11 cellular contexts compared by ENCODE assay signal in genomic region chr3:124780356-124780755, GRCh38. TPM values are rescaled to one million over a fixed set of nuclear protein-coding genes. Genes with fewer than 3 reads are reported as not detected.
DNase-seq lines count a peak whose midpoint lies in the region; ATAC-seq and TF ChIP-seq lines count a peak whose summit lies in the region.
"Had no signal": no experiment of that assay in that cellular context is flagged by ENCODE, and none has a peak within 500 bp of the region (broad histone marks: within the 10 kb centered on the region; RNA-seq: fewer than 3 reads in every experiment).

No MANE protein-coding gene starts in this region.

- no peaks in the 10 kb centered on the region for H4K20me1 ChIP-seq in SK-N-SH (ENCODE audit: insufficient read depth)

- H3K9me3 ChIP-seq in AG04450 (ENCODE audit: control insufficient read depth, insufficient read depth, low read length), result no peaks in the 10 kb centered on the region
- no peaks in the 10 kb centered on the region for H3K9me3 ChIP-seq in SK-N-SH

- CTCF ChIA-PET in AG04450 (lab: Charles Lee) (interaction anchor here (2.2 to 3.7 kb wide), 2 partner anchors 19 to 122 kb away, joined by 9 to 23 read pairs; no protein-coding TSS in a partner anchor), SK-N-SH (lab: Yijun Ruan, JAX) (interaction anchor here (1.4 to 12.9 kb wide), 3 partner anchors 15 to 123 kb away, joined by 4 to 114 read pairs (median 40); no protein-coding TSS in a partner anchor)

- H3K36me3 Mint-ChIP-seq in osteocyte (ENCODE audit: unreplicated experiment), result peaks cover 22% of the 10 kb centered on the region

- H3K4me3 Mint-ChIP-seq in osteocyte (ENCODE audit: unreplicated experiment), result peak overlapping the region; percentile 61

- peak overlapping the region; percentile 80 for H3K27ac ChIP-seq in AG04450 (ENCODE audit: low read depth, low read length)
- H3K27ac ChIP-seq in SK-N-SH (ENCODE audit: low read depth in 2 of 2, low read length in 1 of 2), result peak overlapping the region; percentile 14 to 59; a peak in 3 of 4 replicates
- H3K27ac ChIP-seq: VCaP had no signal

- ATAC-seq in GM21723 (IDR thresholded peaks at IDR 0.05; ENCODE audit: unreplicated experiment), result no peak

- H3K9ac ChIP-seq in SK-N-SH, result no peak overlapping the region

- H3K36me3 ChIP-seq in SK-N-SH (replicated peaks in 1 of 2; ENCODE audit: control insufficient read depth in 1 of 2, insufficient read depth in 2 of 2, low read length in 1 of 2), result peaks cover 11 to 25% of the 10 kb centered on the region in 2 experiments

- no peak; a peak in 1 of 4 replicates for TF ChIP-seq EP300 in SK-N-SH (IDR thresholded peaks at IDR 0.05; ENCODE audit: borderline replicate concordance in 1 of 2, low read depth in 1 of 2, low read length in 1 of 2)

- no peak for TF ChIP-seq CTCF in AG04450 (IDR thresholded peaks at IDR 0.05; ENCODE audit: low read depth, low read length)
- TF ChIP-seq CTCF in SK-N-SH (IDR thresholded peaks at IDR 0.05), result no peak
- TF ChIP-seq CTCF in osteocyte (IDR thresholded peaks at IDR 0.05), result no peak

- 0 out of 2 replicates have a peak, but pooled peaks cover 4% of the 10 kb centered on the region for H3K79me2 ChIP-seq in SK-N-SH (ENCODE audit: insufficient read depth)

- no peaks in the 10 kb centered on the region for H3K9me3 Mint-ChIP-seq in osteocyte (ENCODE audit: unreplicated experiment)

- H3K4me1 ChIP-seq in SK-N-SH (ENCODE audit: control insufficient read depth in 1 of 2, insufficient read depth in 2 of 2, low read depth in 1 of 2, low read length in 1 of 2), result peaks cover 20 to 71% of the 10 kb centered on the region in 2 experiments; a peak in 3 of 4 replicates

- H3K4me2 ChIP-seq in SK-N-SH, result peak overlapping the region; percentile 30; the same call in 1 of the 2 replicates

- H3K9me2 ChIP-seq in SK-N-SH, result no peaks in the 10 kb centered on the region

- no peak overlapping the region for H3K4me3 ChIP-seq in AG04450 (ENCODE audit: low read depth, low read length)
- H3K4me3 ChIP-seq in SK-N-SH (ENCODE audit: low read depth in 2 of 2, low read length in 1 of 2), result no peak overlapping the region
- H3K4me3 ChIP-seq: K562 had no signal

- peak overlapping the region; percentile 99 for H3K27ac Mint-ChIP-seq in osteocyte (ENCODE audit: unreplicated experiment)

- DNase-seq in AG04450 (ENCODE audit: low read depth, low spot score) (no peak), SK-N-SH (peak; percentile 40), foreskin melanocyte (peak; percentile 91), osteocyte (ENCODE audit: extremely low spot score, unreplicated experiment) (peak; percentile 94), NCI-H774 (lab: John Stamatoyannopoulos, UW) (no peak)
- DNase-seq in activated CD4-positive, CD25-positive, alpha-beta regulatory T cell treated with anti-CD3 and anti-CD28 coated beads, Interleukin-2, amount 50 U/mL, for 72 hours, result no peak
- DNase-seq in activated T-cell treated with anti-CD3 and anti-CD28 coated beads, Interleukin-2, amount 50 U/mL, for 48 hours, result no peak
- DNase-seq: effector memory CD4-positive, alpha-beta T cell had no signal

- no peak for TF ChIP-seq RAD21 in SK-N-SH (IDR thresholded peaks at IDR 0.05; ENCODE audit: low read length)

- H3F3A ChIP-seq in SK-N-SH (replicated peaks; ENCODE audit: insufficient read depth), result no peaks in the 10 kb centered on the region

- H3K27me3 ChIP-seq in AG04450 (ENCODE audit: control insufficient read depth, insufficient read depth, low read length), result no peaks in the 10 kb centered on the region
- H3K27me3 ChIP-seq in SK-N-SH (ENCODE audit: insufficient read depth), result no peaks in the 10 kb centered on the region

- no peaks in the 10 kb centered on the region for H3K27me3 Mint-ChIP-seq in osteocyte (ENCODE audit: unreplicated experiment)

- 49% methylated on average over 8 of the region's 8 CpGs for WGBS in SK-N-SH (ENCODE audit: low lambda C conversion rate)

- H2AFZ ChIP-seq in SK-N-SH (ENCODE audit: low read depth), result no peak overlapping the region

- POLR2A ChIA-PET in AG04450 (lab: Yijun Ruan, JAX) (interaction anchor here (0.6 to 1.3 kb wide), 4 partner anchors 9 to 12 kb away, joined by 3 to 13 read pairs (median 3); no protein-coding TSS in a partner anchor), SK-N-SH (lab: Yijun Ruan, JAX) (interaction anchor here (1.3 kb wide), 1 partner anchor 8 kb away, joined by 5 read pairs; no protein-coding TSS in a partner anchor)

- H3K4me1 Mint-ChIP-seq in osteocyte (ENCODE audit: unreplicated experiment), result peaks cover 81% of the 10 kb centered on the region

TF ChIP-seq in SK-N-SH, 30 proteins besides CTCF, POLR2A, EP300 and RAD21:
- TF ChIP-seq PBX3 (IDR thresholded peaks at IDR 0.05) (0 out of 2 replicates have a peak, but pooled peaks have one; percentile 10), NRF1 (IDR thresholded peaks at IDR 0.05; ENCODE audit: low read depth, low read length) (no peak), TCF12 (IDR thresholded peaks at IDR 0.05) (peak; percentile 25; the same call in 1 of the 2 replicates), FOXM1 (IDR thresholded peaks at IDR 0.05; ENCODE audit: low read depth) (no peak), EZH2phosphoT487 (IDR thresholded peaks at IDR 0.05; ENCODE audit: borderline replicate concordance, low read depth) (no peak)
TF ChIP-seq in SK-N-SH: peak in this region for 2.

RNA-seq across cellular contexts. Expression of gene UMPS, which starts 50.1 kb away (rescaled TPM):
- polyA plus RNA-seq in AG04450 (2011; rRNA removed) (25.3 and 27.9 TPM in 2 replicates), SK-N-SH (2012; rRNA removed) (25.1 and 32.0 TPM in 2 replicates)
- 27.6 and 34.0 TPM in 2 replicates for polyA minus RNA-seq in AG04450 (2011; rRNA and poly(A)+ RNA removed)
- 29.2 and 30.9 TPM in 2 replicates for polyA plus RNA-seq in SK-N-SH (2012; cell fraction: cytosol; rRNA removed)
- polyA plus RNA-seq in SK-N-SH (2012; cell fraction: nucleus; rRNA removed), result 18.2 and 25.5 TPM in 2 replicates
- 23.5 and 32.1 TPM in 2 replicates for total RNA-seq in osteocyte

Comparison
In these comparisons a context has a peak if more than half of its experiments do, and no peak if none do; other contexts are left out.
1. DNase-seq: peak in SK-N-SH (single experiment), foreskin melanocyte (single experiment) and osteocyte (single experiment); none in AG04450 (single experiment), NCI-H774 (single experiment), activated CD4-positive, CD25-positive, alpha-beta regulatory T cell treated with anti-CD3 and anti-CD28 coated beads, Interleukin-2, amount 50 U/mL, for 72 hours (single experiment) and activated T-cell treated with anti-CD3 and anti-CD28 coated beads, Interleukin-2, amount 50 U/mL, for 48 hours (0 of 2).